In genomic region chr12:132505852-132506219, GRCh38 we compare ENCODE assay signal across 13 cellular contexts. TPM values are rescaled to one million over a fixed set of nuclear protein-coding genes. Genes with fewer than 3 reads are reported as not detected.
DNase-seq lines count a peak whose midpoint lies in the region; ATAC-seq and TF ChIP-seq lines count a peak whose summit lies in the region.
"Had no signal": no experiment of that assay in that cellular context is flagged by ENCODE, and none has a peak within 500 bp of the region (broad histone marks: within the 10 kb centered on the region; RNA-seq: fewer than 3 reads in every experiment).

No MANE protein-coding gene starts in this region.

- no peaks in the 10 kb centered on the region for H3K9me3 Mint-ChIP-seq in activated T-cell treated with anti-CD3 and anti-CD28 coated beads, Interleukin-2, amount 50 U/mL, for 24 hours
- no peaks in the 10 kb centered on the region for H3K9me3 Mint-ChIP-seq in activated T-cell treated with anti-CD3 and anti-CD28 coated beads, Interleukin-2, amount 50 U/mL, for 4 hours
- H3K9me3 Mint-ChIP-seq in stimulated activated effector memory CD8-positive, alpha-beta T cell treated with anti-CD3 and anti-CD28 coated beads, Interleukin-12 subunit alpha, Interleukin-12 subunit beta, amount 100 ng/mL, for 72 hours: no peaks in the 10 kb centered on the region

- no peaks in the 10 kb centered on the region for H3K27me3 ChIP-seq in left lung
- H3K27me3 ChIP-seq: tibial artery had no signal

- DNase-seq in activated T-cell treated with anti-CD3 and anti-CD28 coated beads, Interleukin-2, amount 50 U/mL, for 24 hours: no peak
- DNase-seq in activated T-cell treated with anti-CD3 and anti-CD28 coated beads, Interleukin-2, amount 50 U/mL, for 4 hours: no peak
- no peak for DNase-seq in left lung
- no peak for DNase-seq in stimulated activated effector memory CD8-positive, alpha-beta T cell treated with anti-CD3 and anti-CD28 coated beads, Interleukin-12 subunit alpha, Interleukin-12 subunit beta, amount 100 ng/mL, for 72 hours (ENCODE audit: low spot score in 2 of 2)
- DNase-seq in stimulated activated naive CD4-positive, alpha-beta T cell treated with Interleukin-2 at 50 U/mL for 16 hours (lab: John Stamatoyannopoulos, UW): no peak
- DNase-seq: activated CD8-positive, alpha-beta memory T cell treated with anti-CD3 and anti-CD28 coated beads, Interleukin-2, amount 50 U/mL, for 4 hours; cortex of kidney; DMS 273 treated with DMSO at 0.1 percent for 48 hours; NCI-H146; tibial artery had no signal

- TF ChIP-seq CTCF in VCaP (conservative IDR thresholded peaks at IDR 0.05) (no peak), left lung (IDR thresholded peaks at IDR 0.05) (no peak)

- H3K36me3 Mint-ChIP-seq in activated T-cell treated with anti-CD3 and anti-CD28 coated beads, Interleukin-2, amount 50 U/mL, for 24 hours (ENCODE audit: low read depth): peaks cover 5% of the 10 kb centered on the region
- H3K36me3 Mint-ChIP-seq in activated T-cell treated with anti-CD3 and anti-CD28 coated beads, Interleukin-2, amount 50 U/mL, for 4 hours (ENCODE audit: insufficient read depth): no peaks in the 10 kb centered on the region
- H3K36me3 Mint-ChIP-seq in stimulated activated effector memory CD8-positive, alpha-beta T cell treated with anti-CD3 and anti-CD28 coated beads, Interleukin-12 subunit alpha, Interleukin-12 subunit beta, amount 100 ng/mL, for 72 hours: peaks cover 6% of the 10 kb centered on the region

- no peaks in the 10 kb centered on the region for H3K27me3 Mint-ChIP-seq in activated T-cell treated with anti-CD3 and anti-CD28 coated beads, Interleukin-2, amount 50 U/mL, for 24 hours
- H3K27me3 Mint-ChIP-seq in activated T-cell treated with anti-CD3 and anti-CD28 coated beads, Interleukin-2, amount 50 U/mL, for 4 hours (ENCODE audit: low read depth): no peaks in the 10 kb centered on the region

- H3K4me3 Mint-ChIP-seq in activated T-cell treated with anti-CD3 and anti-CD28 coated beads, Interleukin-2, amount 50 U/mL, for 24 hours: no peak overlapping the region
- H3K4me3 Mint-ChIP-seq in activated T-cell treated with anti-CD3 and anti-CD28 coated beads, Interleukin-2, amount 50 U/mL, for 4 hours: no peak overlapping the region
- H3K4me3 Mint-ChIP-seq in stimulated activated effector memory CD8-positive, alpha-beta T cell treated with anti-CD3 and anti-CD28 coated beads, Interleukin-12 subunit alpha, Interleukin-12 subunit beta, amount 100 ng/mL, for 72 hours: no peak overlapping the region

- ATAC-seq in activated T-cell treated with anti-CD3 and anti-CD28 coated beads, Interleukin-2, amount 50 U/mL, for 4 hours: no peak
- ATAC-seq in left lung (no peak), HG03045 (IDR thresholded peaks at IDR 0.05; ENCODE audit: unreplicated experiment) (no peak), HG03095 (IDR thresholded peaks at IDR 0.05; ENCODE audit: unreplicated experiment) (no peak)
- ATAC-seq in stimulated activated effector memory CD8-positive, alpha-beta T cell treated with anti-CD3 and anti-CD28 coated beads, Interleukin-12 subunit alpha, Interleukin-12 subunit beta, amount 100 ng/mL, for 72 hours: no peak

- H3K4me1 ChIP-seq in left lung: peaks cover 32 to 65% of the 10 kb centered on the region in 2 donors

- no peaks in the 10 kb centered on the region for H3K9me3 ChIP-seq in left lung
- H3K9me3 ChIP-seq: tibial artery had no signal

- H3K27ac ChIP-seq in VCaP: peak overlapping the region; percentile 32
- H3K27ac ChIP-seq in left lung: peak overlapping the region; percentile 4 to 51

- no peak overlapping the region for H3K4me3 ChIP-seq in left lung

- peak overlapping the region; percentile 84 for H3K27ac Mint-ChIP-seq in activated T-cell treated with anti-CD3 and anti-CD28 coated beads, Interleukin-2, amount 50 U/mL, for 24 hours
- peak overlapping the region; percentile 52 for H3K27ac Mint-ChIP-seq in stimulated activated effector memory CD8-positive, alpha-beta T cell treated with anti-CD3 and anti-CD28 coated beads, Interleukin-12 subunit alpha, Interleukin-12 subunit beta, amount 100 ng/mL, for 72 hours

- intact Hi-C loops in left lung (cut with DNase I): no loop called here

- H3K36me3 ChIP-seq in left lung: peaks cover 0 to 30% of the 10 kb centered on the region in 2 donors

- peaks cover 53% of the 10 kb centered on the region for H3K4me1 Mint-ChIP-seq in activated T-cell treated with anti-CD3 and anti-CD28 coated beads, Interleukin-2, amount 50 U/mL, for 24 hours (ENCODE audit: low read depth)
- peaks cover 46% of the 10 kb centered on the region for H3K4me1 Mint-ChIP-seq in activated T-cell treated with anti-CD3 and anti-CD28 coated beads, Interleukin-2, amount 50 U/mL, for 4 hours (ENCODE audit: low read depth)
- H3K4me1 Mint-ChIP-seq in stimulated activated effector memory CD8-positive, alpha-beta T cell treated with anti-CD3 and anti-CD28 coated beads, Interleukin-12 subunit alpha, Interleukin-12 subunit beta, amount 100 ng/mL, for 72 hours: peaks cover 60% of the 10 kb centered on the region

RNA-seq across cellular contexts. Expression of gene FBRSL1, which starts 15.9 kb away (rescaled TPM):
- total RNA-seq in activated T-cell treated with anti-CD3 and anti-CD28 coated beads, Interleukin-2, amount 50 U/mL, for 4 hours: 100 to 1,000 TPM in 2 of 3 donors, 10 to 100 TPM in 1; 95.8 to 112 (median 104) TPM
- total RNA-seq in left lung: 10 to 100 TPM; 44.7 to 49.4 TPM
